In the genomic region with DNA sequence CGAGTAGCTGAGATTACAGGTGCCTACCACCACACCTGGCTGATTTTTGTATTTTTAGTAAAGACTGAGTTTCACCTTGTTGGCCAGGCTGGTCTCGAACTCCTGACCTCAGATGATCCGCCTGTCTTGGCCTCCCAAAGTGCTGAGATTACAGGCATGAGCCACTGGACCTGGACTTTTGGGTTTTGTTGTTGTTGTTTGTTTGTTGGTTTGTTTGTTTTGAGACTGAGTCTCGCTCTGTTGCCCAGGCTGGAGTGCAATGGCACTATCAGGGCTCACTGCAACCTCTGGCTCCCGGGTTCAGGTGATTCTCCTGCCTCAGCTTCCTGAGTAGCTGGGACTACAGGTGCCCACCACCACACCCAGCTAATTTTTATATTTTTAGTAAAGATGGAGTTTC, we compare ENCODE assay signal across 7 cellular contexts. TPM values are rescaled to one million over a fixed set of nuclear protein-coding genes. Genes with fewer than 3 reads are reported as not detected.
A peak's percentile ranks its signal among the peaks of the same experiment; 100 is the strongest.
DNase-seq lines count a peak whose midpoint lies in the region; TF ChIP-seq lines count a peak whose summit lies in the region.
"Not testable (repeated sequence)": the region's sequence is repeated elsewhere in the genome, so short reads cannot be mapped to it uniquely, and the experiment has no call there.

No MANE protein-coding gene starts in this region.

- peaks cover 12% of the 10 kb centered on the region for H3F3A ChIP-seq in DOHH2 (ENCODE audit: control insufficient read depth, insufficient read depth)

- peaks cover 29% of the 10 kb centered on the region for H3K36me3 Mint-ChIP-seq in activated T-helper 1 cell treated with anti-CD3 and anti-CD28 coated beads, Interleukin-12 subunit alpha, Interleukin-12 subunit beta, Interleukin-2, Interleukin-4 antibody, amounts not matched to agents 30 ng/mL and 10 ng/mL and 1 ng/mL, durations not matched to agents 14 hours and 24 hours and 36 hours (ENCODE audit: low read depth)
- peaks cover 62% of the 10 kb centered on the region for H3K36me3 Mint-ChIP-seq in MCF 10A (ENCODE audit: insufficient read depth, unreplicated experiment)

- not testable (repeated sequence) for H3K9me3 Mint-ChIP-seq in activated T-helper 1 cell treated with anti-CD3 and anti-CD28 coated beads, Interleukin-12 subunit alpha, Interleukin-12 subunit beta, Interleukin-2, Interleukin-4 antibody, amounts not matched to agents 30 ng/mL and 10 ng/mL and 1 ng/mL, durations not matched to agents 14 hours and 24 hours and 36 hours; MCF 10A (ENCODE audit: unreplicated experiment)

- H4K8ac ChIP-seq in trophoblast cell (ENCODE audit: low read depth, low read length) = not testable (repeated sequence)

- not testable (repeated sequence) for H3K14ac ChIP-seq in trophoblast cell (ENCODE audit: low read length)

- not testable (repeated sequence) for H3K18ac ChIP-seq in trophoblast cell (ENCODE audit: low read length)

- CTCF ChIA-PET in RWPE1 (lab: Yijun Ruan, JAX) = not testable (repeated sequence)
- CTCF ChIA-PET in MCF 10A (lab: Yijun Ruan, JAX) = interaction anchor here (0.9 kb wide), 1 partner anchor 41 kb away, joined by 5 read pairs; no protein-coding TSS in a partner anchor

- H3K9me3 ChIP-seq in BLaER1; DOHH2 (ENCODE audit: control insufficient read depth, insufficient read depth, low read length); hepatocyte (ENCODE audit: low read depth); trophoblast cell (ENCODE audit: insufficient read depth, low read depth, low read length): not testable (repeated sequence)

- not testable (repeated sequence) for H3K9me2 ChIP-seq in DOHH2 (replicated peaks; ENCODE audit: control insufficient read depth, low read length); hepatocyte (replicated peaks; ENCODE audit: insufficient read depth)

- H3K4me1 Mint-ChIP-seq in activated T-helper 1 cell treated with anti-CD3 and anti-CD28 coated beads, Interleukin-12 subunit alpha, Interleukin-12 subunit beta, Interleukin-2, Interleukin-4 antibody, amounts not matched to agents 30 ng/mL and 10 ng/mL and 1 ng/mL, durations not matched to agents 14 hours and 24 hours and 36 hours (ENCODE audit: low read depth) = peaks cover 27% of the 10 kb centered on the region
- peaks cover 12% of the 10 kb centered on the region for H3K4me1 Mint-ChIP-seq in MCF 10A (ENCODE audit: insufficient read depth, unreplicated experiment)

- peak overlapping the region; percentile 12 for H3K27ac Mint-ChIP-seq in activated T-helper 1 cell treated with anti-CD3 and anti-CD28 coated beads, Interleukin-12 subunit alpha, Interleukin-12 subunit beta, Interleukin-2, Interleukin-4 antibody, amounts not matched to agents 30 ng/mL and 10 ng/mL and 1 ng/mL, durations not matched to agents 14 hours and 24 hours and 36 hours
- H3K27ac Mint-ChIP-seq in MCF 10A (ENCODE audit: low read depth, unreplicated experiment) = peak overlapping the region; percentile 54

- H3K9ac ChIP-seq in BLaER1; trophoblast cell (ENCODE audit: low read length): not testable (repeated sequence)

- not testable (repeated sequence) for H3K79me1 ChIP-seq in trophoblast cell (ENCODE audit: low read length)

- H3K36me3 ChIP-seq in BLaER1 (peaks cover 64% of the 10 kb centered on the region), DOHH2 (ENCODE audit: control insufficient read depth, low read length) (peaks cover 57% of the 10 kb centered on the region), trophoblast cell (ENCODE audit: control insufficient read depth in 1 of 2, insufficient read depth in 2 of 2, low read length in 2 of 2) (peaks cover 7 to 28% of the 10 kb centered on the region in 2 experiments)
- not testable (repeated sequence) for H3K36me3 ChIP-seq in hepatocyte (replicated peaks; ENCODE audit: insufficient read depth, low read depth)

- H3K4me3 ChIP-seq in BLaER1; DOHH2 (ENCODE audit: low read length); hepatocyte; trophoblast cell (ENCODE audit: low read depth, low read length): not testable (repeated sequence)

- H4K12ac ChIP-seq in trophoblast cell (ENCODE audit: low read depth, low read length) = not testable (repeated sequence)

- peaks cover 96% of the 10 kb centered on the region for H4K20me1 ChIP-seq in BLaER1
- not testable (repeated sequence) for H4K20me1 ChIP-seq in DOHH2 (ENCODE audit: control insufficient read depth, insufficient read depth, low read depth, low read length)
- peaks cover 77% of the 10 kb centered on the region for H4K20me1 ChIP-seq in hepatocyte (ENCODE audit: insufficient read depth, poor library complexity, severe bottlenecking)

- H3K4ac ChIP-seq in trophoblast cell (ENCODE audit: low read depth, low read length) = peak overlapping the region; percentile 97

- not testable (repeated sequence) for H2BK120ac ChIP-seq in trophoblast cell (ENCODE audit: insufficient read depth, low read length, poor library complexity)

- not testable (repeated sequence) for H3K4me3 Mint-ChIP-seq in activated T-helper 1 cell treated with anti-CD3 and anti-CD28 coated beads, Interleukin-12 subunit alpha, Interleukin-12 subunit beta, Interleukin-2, Interleukin-4 antibody, amounts not matched to agents 30 ng/mL and 10 ng/mL and 1 ng/mL, durations not matched to agents 14 hours and 24 hours and 36 hours; MCF 10A (ENCODE audit: unreplicated experiment)

- H3K4me2 ChIP-seq in BLaER1 (0 out of 2 replicates have a peak overlapping the region, but pooled peaks have one; percentile 8), DOHH2 (ENCODE audit: low read length) (0 out of 2 replicates have a peak overlapping the region, but pooled peaks have one; percentile 26), hepatocyte (peak overlapping the region; percentile 52)
- not testable (repeated sequence) for H3K4me2 ChIP-seq in trophoblast cell (ENCODE audit: low read length)

- BruUV-seq in MCF 10A (replicated peaks; lab: Mats Ljungman, UMichigan) = not testable (repeated sequence)

- 95% methylated on average over 5 of the region's 5 CpGs for WGBS in hepatocyte (ENCODE audit: low lambda C conversion rate, missing lambda C conversion rate)
- WGBS in trophoblast cell (ENCODE audit: extremely low coverage, insufficient coverage, insufficient read length) = no CpG with 5 or more reads among the region's 5 CpGs

- not testable (repeated sequence) for H2AK5ac ChIP-seq in trophoblast cell (ENCODE audit: low read length)

- H3K27me3 Mint-ChIP-seq in activated T-helper 1 cell treated with anti-CD3 and anti-CD28 coated beads, Interleukin-12 subunit alpha, Interleukin-12 subunit beta, Interleukin-2, Interleukin-4 antibody, amounts not matched to agents 30 ng/mL and 10 ng/mL and 1 ng/mL, durations not matched to agents 14 hours and 24 hours and 36 hours (ENCODE audit: insufficient read depth); MCF 10A (ENCODE audit: insufficient read depth, unreplicated experiment): not testable (repeated sequence)

- not testable (repeated sequence) for H4K91ac ChIP-seq in trophoblast cell (ENCODE audit: low read depth, low read length)

- POLR2A ChIA-PET in RWPE1 (lab: Yijun Ruan, JAX; ENCODE audit: low non-redundant PET); MCF 10A (lab: Yijun Ruan, JAX): not testable (repeated sequence)

- TF ChIP-seq CTCF in DOHH2 (IDR thresholded peaks at IDR 0.05; ENCODE audit: low read depth, low read length, poor library complexity, severe bottlenecking); RWPE1 (conservative IDR thresholded peaks at IDR 0.05; ENCODE audit: low read depth); MCF 10A (IDR thresholded peaks at IDR 0.05; ENCODE audit: unreplicated experiment); hepatocyte (IDR thresholded peaks at IDR 0.05; ENCODE audit: poor library complexity): not testable (repeated sequence)

- H2BK5ac ChIP-seq in trophoblast cell (ENCODE audit: low read depth, low read length, poor library complexity) = not testable (repeated sequence)

- DNase-seq in RWPE1 (ENCODE audit: low spot score); activated T-helper 1 cell treated with anti-CD3 and anti-CD28 coated beads, Interleukin-12 subunit alpha, Interleukin-12 subunit beta, Interleukin-2, Interleukin-4 antibody, amounts not matched to agents 30 ng/mL and 10 ng/mL and 1 ng/mL, durations not matched to agents 14 hours and 24 hours and 36 hours (ENCODE audit: low spot score); MCF 10A (ENCODE audit: unreplicated experiment); hepatocyte (ENCODE audit: low spot score); trophoblast cell: not testable (repeated sequence)

- H2AFZ ChIP-seq in hepatocyte; trophoblast cell (ENCODE audit: insufficient read depth, low read length, poor library complexity): not testable (repeated sequence)

- intact Hi-C loops in activated T-helper 1 cell treated with anti-CD3 and anti-CD28 coated beads, Interleukin-12 subunit alpha, Interleukin-12 subunit beta, Interleukin-2, Interleukin-4 antibody, amounts not matched to agents 30 ng/mL and 10 ng/mL and 1 ng/mL, durations not matched to agents 14 hours and 24 hours and 36 hours (cut with micrococcal nuclease); MCF 10A (cut with micrococcal nuclease): not testable (repeated sequence)

- not testable (repeated sequence) for H3K27ac ChIP-seq in BLaER1; DOHH2 (ENCODE audit: low read depth, low read length); trophoblast cell (ENCODE audit: low read depth, low read length)
- H3K27ac ChIP-seq in RWPE1 (peak overlapping the region; percentile 48), hepatocyte (peak overlapping the region; percentile 70)

- not testable (repeated sequence) for H3K23ac ChIP-seq in trophoblast cell (ENCODE audit: low read length)

- H2BK12ac ChIP-seq in trophoblast cell (ENCODE audit: low read length) = not testable (repeated sequence)

- H3K79me2 ChIP-seq in DOHH2 (ENCODE audit: control insufficient read depth, low read length) (peaks cover 96% of the 10 kb centered on the region), hepatocyte (peaks cover 92% of the 10 kb centered on the region), trophoblast cell (ENCODE audit: control insufficient read depth, insufficient read depth, low read length, poor library complexity) (peaks cover 28% of the 10 kb centered on the region)

- H3K4me1 ChIP-seq in BLaER1 (peaks cover 29% of the 10 kb centered on the region), DOHH2 (ENCODE audit: control insufficient read depth, low read length) (peaks cover 34% of the 10 kb centered on the region), hepatocyte (ENCODE audit: insufficient read depth) (peaks cover 13% of the 10 kb centered on the region)
- H3K4me1 ChIP-seq in trophoblast cell (ENCODE audit: control insufficient read depth in 1 of 2, insufficient read depth in 2 of 2, low read length in 2 of 2) = not testable (repeated sequence)

- H3K27me3 ChIP-seq in BLaER1; DOHH2 (ENCODE audit: control insufficient read depth, low read length); hepatocyte; trophoblast cell (ENCODE audit: insufficient read depth, low read length): not testable (repeated sequence)

RNA-seq across cellular contexts. Expression of a gene that starts 4.7 kb away (rescaled TPM):
- total RNA-seq in activated T-helper 1 cell treated with anti-CD3 and anti-CD28 coated beads, Interleukin-12 subunit alpha, Interleukin-12 subunit beta, Interleukin-2, Interleukin-4 antibody, amounts not matched to agents 30 ng/mL and 10 ng/mL and 1 ng/mL, durations not matched to agents 14 hours and 24 hours and 36 hours = 114 and 119 TPM in 2 replicates
- total RNA-seq in MCF 10A (2022) (63.8 and 64.5 TPM in 2 replicates), hepatocyte (41.3 and 51.2 TPM in 2 replicates)
- polyA plus RNA-seq in hepatocyte = 18.7 and 19.7 TPM in 2 replicates
- 58.5 and 62.5 TPM in 2 replicates for polyA plus RNA-seq in trophoblast cell (2013)
